ENCODE assay signal across 16 cellular contexts in genomic region chr2:179562330-179562885, GRCh38.
DNase-seq lines count a peak whose midpoint lies in the region; ATAC-seq, FAIRE-seq and TF ChIP-seq lines count a peak whose summit lies in the region.
"Had no signal": no experiment of that assay in that cellular context is flagged by ENCODE, and none has a peak within 500 bp of the region (broad histone marks: within the 10 kb centered on the region; RNA-seq: fewer than 3 reads in every experiment).

No MANE protein-coding gene starts in this region.

- TF ChIP-seq EP300 in HepG2 (IDR thresholded peaks at IDR 0.05; ENCODE audit: low read depth in 2 of 2, low read length in 2 of 2) = no peak
- TF ChIP-seq EP300 in HepG2 (CRISPR knock-in tag; IDR thresholded peaks at IDR 0.05; ENCODE audit: borderline replicate concordance) = no peak

- H2AFZ ChIP-seq in HepG2 (ENCODE audit: low read length) = no peak overlapping the region
- H2AFZ ChIP-seq in MM.1S (ENCODE audit: low read length) = no peak overlapping the region

- peak; percentile 69 for DNase-seq in NCI-H1417 treated with DMSO at 0.1 percent for 48 hours (lab: John Stamatoyannopoulos, UW)
- DNase-seq in NCI-H748 treated with DMSO at 0.1 percent for 48 hours (lab: John Stamatoyannopoulos, UW) = peak; percentile 88
- DNase-seq in HepG2 (ENCODE audit: low spot score) = no peak
- DNase-seq in breast epithelium (ENCODE audit: low spot score in 2 of 2) = no peak
- DNase-seq in MM.1S = no peak
- DNase-seq: ACHN; activated CD8-positive, alpha-beta memory T cell treated with anti-CD3 and anti-CD28 coated beads, Interleukin-2, amount 10 ng/mL, durations not matched to agents 7 days and 5 days; colonic mucosa; DND-41; naive thymus-derived CD4-positive, alpha-beta T cell; NCI-H446 treated with DMSO at 0.1 percent for 48 hours had no signal

- 79% methylated on average over 8 of the region's 8 CpGs for WGBS in HepG2 (ENCODE audit: low lambda C conversion rate)

- POLR2A ChIA-PET in HepG2 (lab: Yijun Ruan, JAX) = interaction anchor here (0.8 to 1.0 kb wide), 2 partner anchors 17 to 19 kb away, joined by 3 read pairs; no protein-coding TSS in a partner anchor

- ATAC-seq in HepG2 = no peak
- ATAC-seq in HG02678 (IDR thresholded peaks at IDR 0.05; ENCODE audit: unreplicated experiment) = no peak
- no peak for ATAC-seq in HG03460 (IDR thresholded peaks at IDR 0.05; ENCODE audit: unreplicated experiment)
- ATAC-seq: activated CD8-positive, alpha-beta memory T cell treated with anti-CD3 and anti-CD28 coated beads, Interleukin-2, amount 10 ng/mL, durations not matched to agents 7 days and 5 days; activated naive CD4-positive, alpha-beta T cell treated with anti-CD3 and anti-CD28 coated beads, Interleukin-2, amount 50 U/mL, for 72 hours; naive thymus-derived CD4-positive, alpha-beta T cell had no signal

- H3K4me1 ChIP-seq in HepG2 (ENCODE audit: insufficient read depth, low read length) (peaks cover 58% of the 10 kb centered on the region), breast epithelium (no peaks in the 10 kb centered on the region), MM.1S (ENCODE audit: low read length) (peaks cover 4% of the 10 kb centered on the region; the same call in 1 of the 2 replicates)
- H3K4me1 ChIP-seq: colonic mucosa had no signal

- no peaks in the 10 kb centered on the region for H3F3A ChIP-seq in MM.1S (ENCODE audit: insufficient read depth, low read length)

- no peaks in the 10 kb centered on the region for H3K36me3 ChIP-seq in HepG2 (replicated peaks in 1 of 2; ENCODE audit: control insufficient read depth in 1 of 2, insufficient read depth in 2 of 2, low read length in 2 of 2)
- H3K36me3 ChIP-seq in breast epithelium = no peaks in the 10 kb centered on the region
- H3K36me3 ChIP-seq in MM.1S (replicated peaks; ENCODE audit: insufficient read depth, low read length) = no peaks in the 10 kb centered on the region
- H3K36me3 ChIP-seq: colonic mucosa had no signal

- peak overlapping the region; percentile 100 for H3K27ac ChIP-seq in 22Rv1
- peak overlapping the region; percentile 84 for H3K27ac ChIP-seq in HepG2 (ENCODE audit: extremely low read length, insufficient read depth, low read length)
- no peak overlapping the region for H3K27ac ChIP-seq in breast epithelium
- H3K27ac ChIP-seq in MM.1S (ENCODE audit: low read length) = no peak overlapping the region
- H3K27ac ChIP-seq: colonic mucosa had no signal

- peak overlapping the region; percentile 44 for H3K4me2 ChIP-seq in HepG2 (ENCODE audit: low read depth, low read length)
- H3K4me2 ChIP-seq in MM.1S (ENCODE audit: low read depth, low read length) = no peak overlapping the region

- FAIRE-seq in HepG2 (lab: Jason Lieb, UNC) = no peak
- FAIRE-seq: GM12891 had no signal

- H3K79me2 ChIP-seq in HepG2 (ENCODE audit: insufficient read depth, low read length) (peaks cover 4% of the 10 kb centered on the region), MM.1S (ENCODE audit: low read length) (no peaks in the 10 kb centered on the region)

- peak overlapping the region; percentile 28 to 34 (median 29); a peak in 4 of 6 replicates for H3K4me3 ChIP-seq in HepG2 (replicated peaks in 1 of 3; ENCODE audit: insufficient read depth in 1 of 3, low read depth in 2 of 3, low read length in 3 of 3)
- H3K4me3 ChIP-seq in breast epithelium = no peak overlapping the region
- no peak overlapping the region for H3K4me3 ChIP-seq in MM.1S (ENCODE audit: low read length)
- H3K4me3 ChIP-seq: colonic mucosa had no signal

- H3K27me3 ChIP-seq in HepG2 (ENCODE audit: control insufficient read depth in 1 of 2, insufficient read depth in 2 of 2, low read length in 2 of 2) (no peaks in the 10 kb centered on the region), breast epithelium (no peaks in the 10 kb centered on the region), MM.1S (replicated peaks; ENCODE audit: insufficient read depth, low read length) (no peaks in the 10 kb centered on the region)
- H3K27me3 ChIP-seq: colonic mucosa had no signal

- CTCF ChIA-PET in HepG2 (lab: Yijun Ruan, JAX; ENCODE audit: low intra/inter-chr PET ratio, low total read pairs) = no interaction called here

- no peak for TF ChIP-seq RAD21 in HepG2 (CRISPR knock-in tag; IDR thresholded peaks at IDR 0.05)

- TF ChIP-seq CTCF in 22Rv1 (IDR thresholded peaks at IDR 0.05) (no peak), HepG2 (CRISPR knock-in tag; IDR thresholded peaks at IDR 0.05) (no peak), breast epithelium (IDR thresholded peaks at IDR 0.05) (no peak), MM.1S (IDR thresholded peaks at IDR 0.05; ENCODE audit: low read length) (no peak)

- TF ChIP-seq POLR2A in HepG2 (IDR thresholded peaks at IDR 0.05; ENCODE audit: insufficient read depth in 1 of 2, low read depth in 2 of 2, low read length in 2 of 2) (no peak), breast epithelium (IDR thresholded peaks at IDR 0.05) (no peak)

- H3K9ac ChIP-seq in HepG2 (ENCODE audit: insufficient read depth, low read depth, low read length) (peak overlapping the region; percentile 46; the same call in 1 of the 2 replicates), MM.1S (ENCODE audit: low read length) (no peak overlapping the region)

- H3K9me3 ChIP-seq in HepG2 (ENCODE audit: low read length) = no peaks in the 10 kb centered on the region
- H3K9me3 ChIP-seq in breast epithelium = no peaks in the 10 kb centered on the region
- H3K9me3 ChIP-seq in MM.1S (replicated peaks; ENCODE audit: insufficient read depth, low read length) = no peaks in the 10 kb centered on the region
- H3K9me3 ChIP-seq: colonic mucosa had no signal

- in situ Hi-C loops in HepG2 (cut with HindIII; ENCODE audit: extremely low pct_ligation_motif_present, low pct_unique_long_range_greater_than_20kb) = no loop called here

- BruUV-seq in HepG2 (replicated peaks; lab: Mats Ljungman, UMichigan) = no TSS peak

- no peaks in the 10 kb centered on the region for H3K9me2 ChIP-seq in MM.1S (replicated peaks; ENCODE audit: insufficient read depth, low read length)

- intact Hi-C loops in HepG2 (cut with micrococcal nuclease; ENCODE audit: unreplicated experiment) (no loop called here), breast epithelium (cut with DNase I; ENCODE audit: low total_unique reads) (no loop called here)

- H4K20me1 ChIP-seq in HepG2 (ENCODE audit: insufficient read depth, low read length) = no peaks in the 10 kb centered on the region
- no peaks in the 10 kb centered on the region for H4K20me1 ChIP-seq in MM.1S (ENCODE audit: insufficient read depth, low read length)

TF ChIP-seq in HepG2, 621 proteins besides CTCF, POLR2A, EP300 and RAD21:
- no peak for TF ChIP-seq KLF6 (CRISPR knock-in tag; IDR thresholded peaks at IDR 0.05)
- TF ChIP-seq ZNF605 (CRISPR knock-in tag; IDR thresholded peaks at IDR 0.05) = no peak
- TF ChIP-seq ZMYM4 (CRISPR knock-in tag; IDR thresholded peaks at IDR 0.05) = 0 out of 2 replicates have a peak, but pooled peaks have one; percentile 31
- TF ChIP-seq GZF1 (CRISPR knock-in tag; IDR thresholded peaks at IDR 0.05) = peak; percentile 97
TF ChIP-seq in HepG2: peak in this region for 2.

Comparison
In these comparisons a context has a peak if more than half of its experiments do, and no peak if none do; other contexts are left out.
1. H3K27ac ChIP-seq: peak in 22Rv1 (single experiment) and HepG2 (single experiment); none in breast epithelium (0 of 2) and MM.1S (single experiment).
2. DNase-seq: peak in NCI-H1417 treated with DMSO at 0.1 percent for 48 hours (single experiment) and NCI-H748 treated with DMSO at 0.1 percent for 48 hours (single experiment); none in HepG2 (single experiment), breast epithelium (0 of 2) and MM.1S (single experiment).
3. H3K4me3 ChIP-seq: peak in HepG2 (3 of 3); none in breast epithelium (0 of 3) and MM.1S (single experiment).